In the genomic region with DNA sequence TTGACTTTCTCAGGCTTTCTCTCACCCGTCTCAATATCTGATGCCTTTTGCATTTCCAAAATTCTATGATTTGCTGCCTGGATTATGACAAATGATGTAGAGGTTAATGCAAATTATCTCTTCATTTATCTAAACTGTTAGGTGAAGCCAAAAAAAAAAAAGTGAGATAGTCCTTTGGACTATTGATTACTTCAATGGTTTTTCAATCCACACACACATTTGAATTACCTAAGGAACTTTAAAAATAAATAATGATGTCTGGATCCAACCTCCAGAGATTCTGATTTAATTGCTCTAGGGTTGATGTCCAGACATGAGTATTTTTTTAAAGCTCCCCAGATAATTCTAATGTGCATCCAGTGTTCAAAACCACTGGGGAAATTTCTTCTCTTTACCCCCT, we compare ENCODE assay signal across 10 cellular contexts.
"Had no signal": no experiment of that assay in that cellular context is flagged by ENCODE, and none has a peak within 500 bp of the region (broad histone marks: within the 10 kb centered on the region; RNA-seq: fewer than 3 reads in every experiment).

No MANE protein-coding gene starts in this region.

- H3K9me3 ChIP-seq: HAP-1 had no signal

- H3K36me3 ChIP-seq: HAP-1 had no signal

- FAIRE-seq: K562 had no signal

- H3K27ac ChIP-seq: GM23248, HL-60 had no signal

- ATAC-seq: HCT116, K562 had no signal

- H3K9ac ChIP-seq: GM23248 had no signal

- H3K4me3 ChIP-seq: GM23248, HAP-1, K562 had no signal

- DNase-seq: GM23248, GOT3, H7, HFFc6, IMR-90, KG1 had no signal

- H2AFZ ChIP-seq: GM23248 had no signal

- H3K4me1 ChIP-seq: HAP-1 had no signal
